Comparison of ENCODE assay signal across 24 cellular contexts in genomic region chr19:50178859-50179537, GRCh38. TPM values are rescaled to one million over a fixed set of nuclear protein-coding genes. Genes with fewer than 3 reads are reported as not detected.
DNase-seq lines count a peak whose midpoint lies in the region; ATAC-seq and TF ChIP-seq lines count a peak whose summit lies in the region.
"Had no signal": no experiment of that assay in that cellular context is flagged by ENCODE, and none has a peak within 500 bp of the region (broad histone marks: within the 10 kb centered on the region; RNA-seq: fewer than 3 reads in every experiment).

No MANE protein-coding gene starts in this region.

- H3K4me1 ChIP-seq in BLaER1, result peaks cover 16% of the 10 kb centered on the region
- H3K4me1 ChIP-seq in endocrine pancreas (ENCODE audit: control insufficient read depth, insufficient read depth, low read length), result no peaks in the 10 kb centered on the region
- H3K4me1 ChIP-seq: adrenal gland, Caco-2 had no signal

- H3K9me3 ChIP-seq in BLaER1, result 0 out of 2 replicates have a peak, but pooled peaks cover 3% of the 10 kb centered on the region
- no peaks in the 10 kb centered on the region for H3K9me3 ChIP-seq in endocrine pancreas (ENCODE audit: control insufficient read depth, low read length)
- H3K9me3 ChIP-seq: adrenal gland had no signal

- H3K36me3 ChIP-seq in BLaER1 (no peaks in the 10 kb centered on the region), endocrine pancreas (ENCODE audit: control insufficient read depth, insufficient read depth, low read length) (no peaks in the 10 kb centered on the region)
- H3K36me3 ChIP-seq: adrenal gland had no signal

- TF ChIP-seq CTCF in coronary artery (IDR thresholded peaks at IDR 0.05), result no peak

- no peak for ATAC-seq in left lobe of liver
- ATAC-seq: sciatic nerve, SK-N-SH treated with all-trans-retinoic acid at 6 μM for 48 hours had no signal

- H3K27me3 ChIP-seq in BLaER1 (no peaks in the 10 kb centered on the region), endocrine pancreas (ENCODE audit: control insufficient read depth, insufficient read depth, low read length) (no peaks in the 10 kb centered on the region)

- H3K27ac ChIP-seq in BLaER1 (peak overlapping the region; percentile 44), coronary artery (no peak overlapping the region)
- H3K27ac ChIP-seq: adrenal gland had no signal

- DNase-seq in LHCN-M2 (ENCODE audit: low read depth) (peak; percentile 13), myocyte (ENCODE audit: low read depth) (peak; percentile 11), NOMO-1 treated with DMSO at 0.1 percent for 48 hours (lab: John Stamatoyannopoulos, UW; ENCODE audit: unreplicated experiment) (no peak), MV-4-11 (lab: John Stamatoyannopoulos, UW) (no peak), left lobe of liver (ENCODE audit: low spot score) (no peak), coronary artery (ENCODE audit: low spot score) (no peak)
- DNase-seq: activated CD4-positive, alpha-beta T cell treated with anti-CD3 and anti-CD28 coated beads, Interleukin-2, amount 50 U/mL, for 48 hours; activated T-cell treated with anti-CD3 and anti-CD28 coated beads, Interleukin-2, amount 50 U/mL, for 72 hours; adrenal gland; Caco-2; caudate nucleus; effector memory CD4-positive, alpha-beta T cell; GF-D8; KG1; NCI-H146; NCI-H345; stimulated activated CD4-positive, alpha-beta T cell treated with anti-CD3 and anti-CD28 coated beads, Interleukin-4, amount 100 ng/mL, for 1 hour; stimulated activated CD8-positive, alpha-beta memory T cell treated with anti-CD3 and anti-CD28 coated beads, Interleukin-4, amount 100 ng/mL, for 48 hours had no signal

- H3K4me3 ChIP-seq in BLaER1, result no peak overlapping the region
- peak overlapping the region; percentile 57 for H3K4me3 ChIP-seq in endocrine pancreas (ENCODE audit: control insufficient read depth, insufficient read depth, low read length)
- no peak overlapping the region for H3K4me3 ChIP-seq in coronary artery
- H3K4me3 ChIP-seq: adrenal gland had no signal

- peak overlapping the region; percentile 69 for H3K4me2 ChIP-seq in BLaER1

- H4K20me1 ChIP-seq in BLaER1, result no peaks in the 10 kb centered on the region

- H3K9ac ChIP-seq in BLaER1 (peak overlapping the region; percentile 53; the same call in 1 of the 2 replicates), endocrine pancreas (ENCODE audit: control insufficient read depth, insufficient read depth, low read length) (peak overlapping the region; percentile 27)

RNA-seq across cellular contexts. Expression of gene IZUMO2, which starts 15.9 kb away (rescaled TPM):
- total RNA-seq in LHCN-M2 (2014; rRNA removed) (not detected in 2 replicates), myocyte (not detected in 2 replicates), left lobe of liver (not detected)
- not detected for polyA plus RNA-seq in LHCN-M2 (2012)
- not detected for polyA plus RNA-seq in myocyte (2012)
- total RNA-seq: activated T-cell treated with anti-CD3 and anti-CD28 coated beads, Interleukin-2, amount 50 U/mL, for 72 hours; adrenal gland; Caco-2; frontal cortex; sciatic nerve had no signal
- polyA plus RNA-seq: adrenal gland, thymus had no signal

RNA-seq across cellular contexts. Expression of gene MYH14, which starts 24.4 kb away (rescaled TPM):
- total RNA-seq in LHCN-M2 (2014; rRNA removed), result not detected in 2 replicates
- polyA plus RNA-seq in LHCN-M2 (2012), result not detected
- not detected in 2 replicates for total RNA-seq in myocyte
- not detected for polyA plus RNA-seq in myocyte (2012)
- 70.5 TPM for total RNA-seq in left lobe of liver
- total RNA-seq: activated T-cell treated with anti-CD3 and anti-CD28 coated beads, Interleukin-2, amount 50 U/mL, for 72 hours had no signal

Comparison
In these comparisons a context has a peak if more than half of its experiments do, and no peak if none do; other contexts are left out.
1. DNase-seq: peak in LHCN-M2 (single experiment) and myocyte (single experiment); none in NOMO-1 treated with DMSO at 0.1 percent for 48 hours (single experiment), MV-4-11 (single experiment), left lobe of liver (single experiment) and coronary artery (single experiment).
2. RNA of gene MYH14, which starts 24.4 kb away (total RNA-seq): 70.5 TPM in left lobe of liver (single experiment); not detected in LHCN-M2 and not detected in myocyte; every median in the first group is over 10 times any median in the second.